In genomic region chr16:29319726-29320125, GRCh38 we compare ENCODE assay signal across 24 cellular contexts.
"Had no signal": no experiment of that assay in that cellular context is flagged by ENCODE, and none has a peak within 500 bp of the region (broad histone marks: within the 10 kb centered on the region; RNA-seq: fewer than 3 reads in every experiment).

No MANE protein-coding gene starts in this region.

- H3K36me3 ChIP-seq: ascending aorta, Peyer's patch had no signal

- H3K27ac ChIP-seq: ascending aorta, body of pancreas, Peyer's patch had no signal

- H3K4me3 ChIP-seq: ascending aorta, body of pancreas, Peyer's patch had no signal

- H3K4me1 ChIP-seq: ascending aorta had no signal

- H3K27ac Mint-ChIP-seq: activated CD8-positive, alpha-beta T cell treated with anti-CD3 and anti-CD28 coated beads for 36 hours; activated naive CD4-positive, alpha-beta T cell treated with anti-CD3 and anti-CD28 coated beads, Interleukin-2, amount 10 ng/mL, durations not matched to agents 7 days and 5 days; activated naive CD8-positive, alpha-beta T cell treated with anti-CD3 and anti-CD28 coated beads, Interleukin-2, amount 50 U/mL, for 24 hours; activated T-cell treated with anti-CD3 and anti-CD28 coated beads, Interleukin-2, amount 50 U/mL, for 72 hours; T-helper 1 cell treated with Interleukin-12 subunit alpha and Interleukin-12 subunit beta and Interleukin-4 antibody, amounts not matched to agents 30 μg/mL and 1 μg/mL, for 36 hours had no signal

- H3K4me3 Mint-ChIP-seq: activated CD8-positive, alpha-beta T cell treated with anti-CD3 and anti-CD28 coated beads for 36 hours; activated naive CD4-positive, alpha-beta T cell treated with anti-CD3 and anti-CD28 coated beads, Interleukin-2, amount 10 ng/mL, durations not matched to agents 7 days and 5 days; activated naive CD8-positive, alpha-beta T cell treated with anti-CD3 and anti-CD28 coated beads, Interleukin-2, amount 50 U/mL, for 24 hours; activated T-cell treated with anti-CD3 and anti-CD28 coated beads, Interleukin-2, amount 50 U/mL, for 72 hours; central memory CD8-positive, alpha-beta T cell; T-helper 1 cell treated with Interleukin-12 subunit alpha and Interleukin-12 subunit beta and Interleukin-4 antibody, amounts not matched to agents 30 μg/mL and 1 μg/mL, for 36 hours had no signal

- ATAC-seq: activated CD4-positive, CD25-positive, alpha-beta regulatory T cell treated with anti-CD3 and anti-CD28 coated beads, Interleukin-2, amount 50 U/mL, for 24 hours; activated CD8-positive, alpha-beta T cell treated with anti-CD3 and anti-CD28 coated beads for 36 hours; activated naive CD8-positive, alpha-beta T cell treated with anti-CD3 and anti-CD28 coated beads, Interleukin-2, amount 50 U/mL, for 24 hours; activated T-cell treated with anti-CD3 and anti-CD28 coated beads, Interleukin-2, amount 50 U/mL, for 72 hours; body of pancreas had no signal

- DNase-seq: activated CD4-positive, alpha-beta T cell treated with anti-CD3 and anti-CD28 coated beads for 4 hours; activated CD8-positive, alpha-beta memory T cell treated with anti-CD3 and anti-CD28 coated beads, Interleukin-2, amount 50 U/mL, for 4 hours; activated CD8-positive, alpha-beta T cell treated with anti-CD3 and anti-CD28 coated beads for 36 hours; activated gamma-delta T cell treated with Interleukin-2 at 50 U/mL for 16 hours; activated naive CD4-positive, alpha-beta T cell treated with anti-CD3 and anti-CD28 coated beads, Interleukin-2, amount 10 ng/mL, durations not matched to agents 7 days and 5 days; activated naive CD8-positive, alpha-beta T cell treated with anti-CD3 and anti-CD28 coated beads, Interleukin-2, amount 50 U/mL, for 24 hours; activated T-cell treated with anti-CD3 and anti-CD28 coated beads, Interleukin-2, amount 50 U/mL, for 72 hours; amniotic stem cell; body of pancreas; Karpas-422; MM.1S; NCI-H1105; NCI-H1436; NCI-H1694 treated with DMSO at 0.1 percent for 48 hours; NCI-H2029 treated with DMSO at 0.1 percent for 48 hours; NCI-H510A treated with DMSO at 0.1 percent for 48 hours; NCI-H69; Peyer's patch; SHP77 treated with DMSO at 0.1 percent for 48 hours had no signal

- H3K27me3 Mint-ChIP-seq: activated CD8-positive, alpha-beta T cell treated with anti-CD3 and anti-CD28 coated beads for 36 hours; activated naive CD8-positive, alpha-beta T cell treated with anti-CD3 and anti-CD28 coated beads, Interleukin-2, amount 50 U/mL, for 24 hours; central memory CD8-positive, alpha-beta T cell had no signal

- H3K36me3 Mint-ChIP-seq: activated naive CD4-positive, alpha-beta T cell treated with anti-CD3 and anti-CD28 coated beads, Interleukin-2, amount 10 ng/mL, durations not matched to agents 7 days and 5 days had no signal

- H3K9me3 Mint-ChIP-seq: activated CD8-positive, alpha-beta T cell treated with anti-CD3 and anti-CD28 coated beads for 36 hours; activated naive CD4-positive, alpha-beta T cell treated with anti-CD3 and anti-CD28 coated beads, Interleukin-2, amount 10 ng/mL, durations not matched to agents 7 days and 5 days; activated naive CD8-positive, alpha-beta T cell treated with anti-CD3 and anti-CD28 coated beads, Interleukin-2, amount 50 U/mL, for 24 hours; activated T-cell treated with anti-CD3 and anti-CD28 coated beads, Interleukin-2, amount 50 U/mL, for 72 hours; activated T-helper 2 cell treated with anti-CD3 and anti-CD28 coated beads, Interferon-gamma antibody, Interleukin-2, Interleukin-4, amounts not matched to agents 10 μg/mL and 5 μg/mL and 100 μg/mL, durations not matched to agents 14 hours and 24 hours and 36 hours; central memory CD8-positive, alpha-beta T cell; T-helper 1 cell treated with Interleukin-12 subunit alpha and Interleukin-12 subunit beta and Interleukin-4 antibody, amounts not matched to agents 30 μg/mL and 1 μg/mL, for 36 hours had no signal

- H3K27me3 ChIP-seq: ascending aorta, body of pancreas, Peyer's patch had no signal

- H3K9me3 ChIP-seq: ascending aorta, body of pancreas, Peyer's patch had no signal
